1 cellular context compared by ENCODE assay signal in the genomic region with DNA sequence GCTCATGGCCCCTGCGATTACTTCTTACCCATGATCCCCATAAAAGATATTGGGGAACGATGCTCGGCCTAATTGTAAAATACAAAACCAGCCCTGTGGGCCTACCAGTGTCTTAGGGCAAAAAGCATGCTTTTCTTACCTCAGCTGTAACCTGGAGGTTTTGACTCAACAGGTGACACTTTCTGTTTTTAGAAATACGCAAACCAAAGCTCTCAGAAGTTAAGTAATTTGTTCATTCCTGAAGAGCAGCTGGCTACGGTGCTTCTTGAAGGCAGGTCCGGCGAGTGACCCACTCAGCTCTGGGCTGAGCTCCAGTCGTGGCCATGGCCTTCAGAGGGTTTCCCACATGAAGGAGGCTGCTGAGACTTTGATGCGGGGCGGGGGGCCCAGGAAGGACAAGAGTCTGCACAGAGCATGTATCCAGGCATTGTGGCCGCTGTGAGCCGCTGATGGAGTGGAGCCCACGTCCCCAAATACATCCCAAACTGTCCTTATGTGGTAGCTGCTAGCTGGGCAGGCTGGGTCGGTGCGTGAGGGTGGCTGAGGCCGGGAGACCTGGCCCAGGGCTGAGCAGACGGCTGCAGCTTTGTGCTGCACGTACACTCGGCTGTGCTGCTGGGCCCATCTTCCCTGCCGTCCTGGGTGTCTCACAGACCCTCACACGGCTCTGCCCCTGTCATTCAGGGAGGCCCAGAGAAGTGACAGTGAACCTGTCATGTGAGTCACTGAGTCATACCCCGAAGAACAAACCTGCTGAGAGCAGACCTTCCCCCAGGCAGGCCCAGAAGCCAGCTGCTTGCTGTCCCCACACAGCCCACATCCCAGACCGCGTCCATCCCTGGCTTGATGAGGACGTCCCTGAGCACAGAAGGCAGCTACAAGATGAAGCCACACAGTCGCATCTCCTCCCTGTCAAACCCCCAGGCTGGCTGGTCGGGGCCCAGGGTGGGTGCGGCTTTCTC.
TF ChIP-seq lines count a peak whose summit lies in the region.

No MANE protein-coding gene starts in this region.

TF ChIP-seq in WTC11, 78 proteins besides CTCF, POLR2A, EP300 and RAD21:
- TF ChIP-seq FOXP1 (CRISPR knock-in tag; IDR thresholded peaks at IDR 0.05; ENCODE audit: borderline replicate concordance) = no peak
- no peak for TF ChIP-seq SP1 (CRISPR knock-in tag; conservative IDR thresholded peaks at IDR 0.05)
- TF ChIP-seq, protein P1, sequence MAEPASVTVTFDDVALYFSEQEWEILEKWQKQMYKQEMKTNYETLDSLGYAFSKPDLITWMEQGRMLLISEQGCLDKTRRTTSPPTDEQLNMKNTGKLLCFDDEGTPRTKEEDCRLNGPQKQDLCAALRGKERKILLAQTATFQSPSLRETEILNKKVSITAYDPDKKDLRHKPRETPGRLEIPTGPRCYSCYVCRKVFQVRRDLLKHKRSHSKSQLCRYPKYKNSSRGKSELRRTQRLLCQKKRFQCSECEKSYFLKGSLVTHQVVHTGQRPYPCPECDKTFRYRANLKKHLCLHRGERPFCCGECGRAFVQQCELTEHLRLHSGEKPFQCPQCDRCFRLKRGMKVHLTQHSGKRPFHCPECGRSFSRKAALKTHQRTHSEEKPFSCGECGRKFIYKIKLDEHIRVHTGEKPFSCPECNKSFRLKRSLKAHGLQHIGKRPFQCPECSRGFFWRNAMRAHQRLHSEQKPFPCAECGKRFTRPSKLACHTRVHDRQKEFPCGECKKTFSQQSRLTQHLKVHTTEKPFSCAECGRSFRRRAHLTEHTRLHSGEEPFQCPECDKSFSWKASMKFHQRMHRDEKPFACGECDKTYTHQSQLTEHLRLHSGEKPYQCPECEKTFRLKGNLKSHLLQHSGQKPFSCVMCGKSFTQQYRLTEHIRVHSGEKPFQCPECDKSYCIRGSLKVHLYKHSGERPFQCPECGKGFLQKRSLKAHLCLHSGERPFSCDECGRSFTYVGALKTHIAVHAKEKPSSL (CRISPR knock-in tag; conservative IDR thresholded peaks at IDR 0.05) = no peak
- no peak for TF ChIP-seq TEAD4 (CRISPR knock-in tag; IDR thresholded peaks at IDR 0.05)
- no peak for TF ChIP-seq GRHL2 (CRISPR knock-in tag; IDR thresholded peaks at IDR 0.05; ENCODE audit: insufficient replicate concordance, severe bottlenecking)
- TF ChIP-seq, protein P2, sequence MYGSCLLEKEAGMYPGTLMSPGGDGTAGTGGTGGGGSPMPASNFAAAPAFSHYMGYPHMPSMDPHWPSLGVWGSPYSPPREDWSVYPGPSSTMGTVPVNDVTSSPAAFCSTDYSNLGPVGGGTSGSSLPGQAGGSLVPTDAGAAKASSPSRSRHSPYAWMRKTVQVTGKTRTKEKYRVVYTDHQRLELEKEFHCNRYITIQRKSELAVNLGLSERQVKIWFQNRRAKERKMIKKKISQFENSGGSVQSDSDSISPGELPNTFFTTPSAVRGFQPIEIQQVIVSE (CRISPR knock-in tag; IDR thresholded peaks at IDR 0.05; ENCODE audit: borderline replicate concordance) = no peak
- TF ChIP-seq NFATC4 (CRISPR knock-in tag; IDR thresholded peaks at IDR 0.05) = no peak
- TF ChIP-seq NFE2L1 (CRISPR knock-in tag; IDR thresholded peaks at IDR 0.05) = no peak
- TF ChIP-seq ZNF138 (CRISPR knock-in tag; conservative IDR thresholded peaks at IDR 0.05) = no peak
- no peak for TF ChIP-seq CREM (CRISPR knock-in tag; IDR thresholded peaks at IDR 0.05)
- no peak for TF ChIP-seq ATF1 (CRISPR knock-in tag; IDR thresholded peaks at IDR 0.05)
- TF ChIP-seq RELA (CRISPR knock-in tag; IDR thresholded peaks at IDR 0.05; ENCODE audit: borderline replicate concordance) = no peak
- TF ChIP-seq CREB1 (CRISPR knock-in tag; IDR thresholded peaks at IDR 0.05) = no peak
- TF ChIP-seq RORB (CRISPR knock-in tag; IDR thresholded peaks at IDR 0.05) = no peak
